ENCODE assay signal across 1 cellular context in the genomic region with DNA sequence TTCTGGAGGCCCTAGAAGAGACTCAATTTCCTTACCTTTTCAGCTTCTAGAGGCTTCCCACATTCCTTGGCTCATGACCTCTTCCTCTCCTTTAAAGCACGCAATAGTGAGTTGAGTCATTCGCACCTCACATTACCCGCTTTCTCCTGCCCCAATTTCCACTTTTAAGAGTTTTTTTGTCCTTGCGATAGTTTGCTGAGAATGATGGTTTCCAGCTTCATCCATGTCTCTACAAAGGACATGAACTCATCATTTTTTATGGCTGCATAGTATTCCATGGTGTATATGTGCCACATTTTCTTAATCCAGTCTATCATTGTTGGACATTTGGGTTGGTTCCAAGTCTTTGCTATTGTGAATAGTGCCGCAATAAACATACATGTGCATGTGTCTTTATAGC.
A peak's percentile ranks its signal among the peaks of the same experiment; 100 is the strongest.
TF ChIP-seq lines count a peak whose summit lies in the region.
"Not testable (repeated sequence)": the region's sequence is repeated elsewhere in the genome, so short reads cannot be mapped to it uniquely, and the experiment has no call there.

No MANE protein-coding gene starts in this region.

- POLR2A ChIA-PET in HEK293 (lab: Yijun Ruan, JAX): not testable (repeated sequence)

- not testable (repeated sequence) for H3K36me3 ChIP-seq in HEK293 (ENCODE audit: control insufficient read depth in 2 of 2, insufficient read depth in 1 of 2, low read length in 2 of 2)

- CTCF ChIA-PET in HEK293 (lab: Yijun Ruan, JAX): not testable (repeated sequence)

- not testable (repeated sequence) for H3K9me3 ChIP-seq in HEK293 (ENCODE audit: control insufficient read depth, insufficient read depth, low read depth, low read length)

- TF ChIP-seq CTCF in HEK293 (tag by site-specific recombination; IDR thresholded peaks at IDR 0.05): not testable (repeated sequence)

- not testable (repeated sequence) for H3K4me3 ChIP-seq in HEK293 (ENCODE audit: low read depth, low read length)

- not testable (repeated sequence) for H3K4me1 ChIP-seq in HEK293 (ENCODE audit: control insufficient read depth, insufficient read depth, low read length)

- H3K27ac ChIP-seq in HEK293 (ENCODE audit: extremely low read depth, low read depth, low read length): not testable (repeated sequence)

TF ChIP-seq in HEK293, 187 proteins besides CTCF, POLR2A, EP300 and RAD21:
- TF ChIP-seq, protein P1, sequence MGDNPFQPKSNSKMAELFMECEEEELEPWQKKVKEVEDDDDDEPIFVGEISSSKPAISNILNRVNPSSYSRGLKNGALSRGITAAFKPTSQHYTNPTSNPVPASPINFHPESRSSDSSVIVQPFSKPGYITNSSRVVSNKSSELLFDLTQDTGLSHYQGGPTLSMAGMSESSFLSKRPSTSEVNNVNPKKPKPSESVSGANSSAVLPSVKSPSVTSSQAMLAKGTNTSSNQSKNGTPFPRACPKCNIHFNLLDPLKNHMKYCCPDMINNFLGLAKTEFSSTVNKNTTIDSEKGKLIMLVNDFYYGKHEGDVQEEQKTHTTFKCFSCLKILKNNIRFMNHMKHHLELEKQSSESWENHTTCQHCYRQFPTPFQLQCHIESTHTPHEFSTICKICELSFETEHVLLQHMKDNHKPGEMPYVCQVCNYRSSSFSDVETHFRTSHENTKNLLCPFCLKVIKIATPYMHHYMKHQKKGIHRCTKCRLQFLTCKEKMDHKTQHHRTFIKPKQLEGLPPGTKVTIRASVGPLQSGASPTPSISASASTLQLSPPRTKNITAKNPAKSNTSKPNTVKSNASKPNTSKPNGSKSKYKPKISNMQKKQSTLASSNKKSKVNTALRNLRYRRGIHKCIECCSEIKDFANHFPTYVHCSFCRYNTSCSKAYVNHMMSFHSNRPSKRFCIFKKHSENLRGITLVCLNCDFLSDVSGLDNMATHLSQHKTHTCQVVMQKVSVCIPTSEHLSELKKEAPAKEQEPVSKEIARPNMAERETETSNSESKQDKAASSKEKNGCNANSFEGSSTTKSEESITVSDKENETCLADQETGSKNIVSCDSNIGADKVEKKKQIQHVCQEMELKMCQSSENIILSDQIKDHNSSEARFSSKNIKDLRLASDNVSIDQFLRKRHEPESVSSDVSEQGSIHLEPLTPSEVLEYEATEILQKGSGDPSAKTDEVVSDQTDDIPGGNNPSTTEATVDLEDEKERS (tag by site-specific recombination; IDR thresholded peaks at IDR 0.05): 0 out of 2 replicates have a peak, but pooled peaks have one; percentile 79
- peak; percentile 61 for TF ChIP-seq ZNF146 (tag by site-specific recombination; IDR thresholded peaks at IDR 0.05)
TF ChIP-seq in HEK293: peak in this region for 2; not testable (repeated sequence) for 185.
